Comparison of ENCODE assay signal across 10 cellular contexts in the genomic region with DNA sequence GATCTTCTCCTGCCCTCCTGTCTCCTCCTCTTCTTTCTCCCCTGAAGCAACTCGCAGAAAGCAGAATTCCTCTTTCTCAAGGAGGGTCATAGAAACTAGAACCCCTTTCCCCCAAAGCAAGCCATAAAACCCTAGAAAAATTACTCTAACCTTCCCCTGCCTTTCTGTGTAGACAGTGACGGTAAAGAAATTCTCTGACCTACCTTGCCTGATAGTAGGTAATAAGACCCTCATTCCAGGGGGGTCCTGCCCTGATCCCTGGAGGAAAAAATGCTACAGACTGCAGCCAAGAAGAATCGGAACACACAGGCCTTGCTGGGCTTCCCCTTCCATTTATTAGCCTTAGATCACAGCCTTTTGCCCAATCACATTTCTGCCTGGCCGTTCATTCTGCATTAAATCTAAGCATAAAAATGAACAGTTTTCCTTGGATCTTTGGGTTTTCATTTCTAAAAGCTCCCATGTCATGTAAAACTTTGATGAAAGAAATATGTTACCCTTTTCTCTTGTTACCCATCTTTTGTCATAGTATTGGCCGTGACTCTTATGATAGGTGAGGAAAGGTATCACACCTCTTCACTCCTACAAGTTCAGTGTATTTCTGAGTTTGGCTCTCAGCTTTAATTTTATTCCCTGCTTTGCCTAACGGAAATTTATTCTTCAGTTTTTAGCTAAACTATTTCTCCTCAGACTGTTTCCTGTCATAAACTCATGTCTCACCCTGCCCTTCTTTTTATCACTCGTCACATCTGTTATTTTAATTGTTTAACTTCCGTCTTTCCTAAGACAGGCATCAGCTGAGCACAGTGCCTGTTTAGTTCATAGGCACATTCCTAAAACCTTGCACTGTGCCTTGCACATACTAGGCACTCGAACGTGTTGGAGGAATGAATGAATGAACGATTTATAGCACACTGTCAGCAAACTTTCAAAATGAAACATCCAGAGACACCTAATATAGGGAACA. TPM values are rescaled to one million over a fixed set of nuclear protein-coding genes. Genes with fewer than 3 reads are reported as not detected.
DNase-seq lines count a peak whose midpoint lies in the region; ATAC-seq, FAIRE-seq and TF ChIP-seq lines count a peak whose summit lies in the region.
"Had no signal": no experiment of that assay in that cellular context is flagged by ENCODE, and none has a peak within 500 bp of the region (broad histone marks: within the 10 kb centered on the region; RNA-seq: fewer than 3 reads in every experiment).

No MANE protein-coding gene starts in this region.

- no peaks in the 10 kb centered on the region for H3K9me3 Mint-ChIP-seq in activated T-cell treated with anti-CD3 and anti-CD28 coated beads, Interleukin-2, amount 50 U/mL, for 72 hours
- no peaks in the 10 kb centered on the region for H3K9me3 Mint-ChIP-seq in stimulated activated memory B cell treated with anti-CD40 and anti-IgM and Interleukin-4, amounts not matched to agents 10 μg/mL and 1 μg/mL and 100 μg/mL, for 72 hours
- H3K9me3 Mint-ChIP-seq: endodermal cell had no signal

- POLR2A ChIA-PET in K562 (lab: Yijun Ruan, JAX): interaction anchor here (1.0 kb wide), 1 partner anchor 16 kb away, joined by 3 read pairs; no protein-coding TSS in a partner anchor

- CTCF ChIA-PET in K562 (lab: Yijun Ruan, JAX; ENCODE audit: low intra/inter-chr PET ratio): interaction anchor here (0.9 to 1.6 kb wide), 3 partner anchors 200 to 318 kb away, joined by 3 to 7 read pairs (median 3); no protein-coding TSS in a partner anchor

- BruUV-seq in K562 (replicated peaks; lab: Mats Ljungman, UMichigan): no TSS peak

- peak; percentile 32; the same call in 1 of the 2 replicates for TF ChIP-seq EP300 in K562 (IDR thresholded peaks at IDR 0.05; ENCODE audit: low read length)

- peak overlapping the region in 1 of 2 donors; percentile 20 for H3K4me3 Mint-ChIP-seq in activated T-cell treated with anti-CD3 and anti-CD28 coated beads, Interleukin-2, amount 50 U/mL, for 72 hours
- no peak overlapping the region for H3K4me3 Mint-ChIP-seq in stimulated activated memory B cell treated with anti-CD40 and anti-IgM and Interleukin-4, amounts not matched to agents 10 μg/mL and 1 μg/mL and 100 μg/mL, for 72 hours
- H3K4me3 Mint-ChIP-seq: endodermal cell had no signal

- peaks cover 8 to 22% of the 10 kb centered on the region in 2 donors for H3K36me3 Mint-ChIP-seq in activated T-cell treated with anti-CD3 and anti-CD28 coated beads, Interleukin-2, amount 50 U/mL, for 72 hours (ENCODE audit: insufficient read depth in 2 of 2)
- H3K36me3 Mint-ChIP-seq in stimulated activated memory B cell treated with anti-CD40 and anti-IgM and Interleukin-4, amounts not matched to agents 10 μg/mL and 1 μg/mL and 100 μg/mL, for 72 hours: peaks cover 36% of the 10 kb centered on the region

- H3K4me1 ChIP-seq in K562 (replicated peaks in 1 of 2; ENCODE audit: control insufficient read depth in 2 of 2, insufficient read depth in 2 of 2, low read length in 2 of 2) (peaks cover 5 to 31% of the 10 kb centered on the region in 2 experiments; a peak in 4 of 5 replicates), colonic mucosa (no peaks in the 10 kb centered on the region)

- no peak for TF ChIP-seq RAD21 in K562 (CRISPR knock-in tag; conservative IDR thresholded peaks at IDR 0.05 in 1 of 2, IDR thresholded peaks at IDR 0.05 in 1 of 2)

- ATAC-seq in activated T-cell treated with anti-CD3 and anti-CD28 coated beads, Interleukin-2, amount 50 U/mL, for 72 hours (replicated peaks in 1 of 2): no peak
- peak; percentile 68 for ATAC-seq in K562
- ATAC-seq in stimulated activated memory B cell treated with anti-CD40 and anti-IgM and Interleukin-4, amounts not matched to agents 10 μg/mL and 1 μg/mL and 100 μg/mL, for 72 hours: no peak

- peak overlapping the region; percentile 20; the same call in 1 of the 2 replicates for H3K4me2 ChIP-seq in K562 (ENCODE audit: insufficient read depth, low read length)

- H3K27ac ChIP-seq in K562 (ENCODE audit: extremely low read depth, low read depth, low read length): peak overlapping the region; percentile 17; the same call in 1 of the 3 replicates
- no peak overlapping the region for H3K27ac ChIP-seq in colonic mucosa

- TF ChIP-seq POLR2A in NB4 (IDR thresholded peaks at IDR 0.05; ENCODE audit: extremely low read depth, insufficient read length) (peak; percentile 23), K562 (conservative IDR thresholded peaks at IDR 0.05) (peak; percentile 15; the same call in 1 of the 2 replicates)

- H3K9ac ChIP-seq in K562 (ENCODE audit: insufficient read depth in 1 of 2, low read depth in 2 of 2, low read length in 2 of 2): no peak overlapping the region
- no peak overlapping the region for H3K9ac ChIP-seq in colonic mucosa (ENCODE audit: low read depth in 2 of 2, low read length in 2 of 2)

- H3K36me3 ChIP-seq in K562 (ENCODE audit: control insufficient read depth, insufficient read depth, low read length) (peaks cover 38% of the 10 kb centered on the region; the same call in 2 of the 3 replicates), colonic mucosa (no peaks in the 10 kb centered on the region)

- H2AFZ ChIP-seq in K562 (ENCODE audit: low read depth, low read length): no peak overlapping the region

- H3K27me3 ChIP-seq in K562 (ENCODE audit: control insufficient read depth in 2 of 2, insufficient read depth in 2 of 2, low read length in 2 of 2): no peaks in the 10 kb centered on the region
- no peaks in the 10 kb centered on the region for H3K27me3 ChIP-seq in colonic mucosa

- peak; percentile 58 for FAIRE-seq in K562 (lab: Jason Lieb, UNC)

- H3K27me3 Mint-ChIP-seq in activated T-cell treated with anti-CD3 and anti-CD28 coated beads, Interleukin-2, amount 50 U/mL, for 72 hours (ENCODE audit: low read depth): no peaks in the 10 kb centered on the region
- H3K27me3 Mint-ChIP-seq in stimulated activated memory B cell treated with anti-CD40 and anti-IgM and Interleukin-4, amounts not matched to agents 10 μg/mL and 1 μg/mL and 100 μg/mL, for 72 hours: no peaks in the 10 kb centered on the region

- H3K27ac Mint-ChIP-seq in activated T-cell treated with anti-CD3 and anti-CD28 coated beads, Interleukin-2, amount 50 U/mL, for 72 hours: peak overlapping the region; percentile 79
- H3K27ac Mint-ChIP-seq in stimulated activated memory B cell treated with anti-CD40 and anti-IgM and Interleukin-4, amounts not matched to agents 10 μg/mL and 1 μg/mL and 100 μg/mL, for 72 hours: peak overlapping the region; percentile 70
- H3K27ac Mint-ChIP-seq: endodermal cell had no signal

- DNase-seq in activated T-cell treated with anti-CD3 and anti-CD28 coated beads, Interleukin-2, amount 50 U/mL, for 72 hours: no peak
- DNase-seq in activated T-cell treated with anti-CD3 and anti-CD28 coated beads for 4 hours (no peak), NB4 (ENCODE audit: low read depth) (peak; percentile 86), K562 (ENCODE audit: extremely low read depth in 1 of 4, low spot score in 3 of 4) (peak in 2 of 4 experiments; percentile 25 to 49), GM13977 (ENCODE audit: low spot score) (no peak), colonic mucosa (no peak), foreskin melanocyte (no peak)
- DNase-seq: endodermal cell, NCI-H526 treated with DMSO at 0.1 percent for 48 hours had no signal

- intact Hi-C loops in K562 (cut with micrococcal nuclease) (loop anchor here (5.0 kb wide), 1 partner anchor 73 kb away; a partner anchor contains a TSS), colonic mucosa (cut with DNase I) (no loop called here)

- TF ChIP-seq CTCF in NB4 (IDR thresholded peaks at IDR 0.05; ENCODE audit: low read depth, low read length): no peak
- TF ChIP-seq CTCF in K562 (IDR thresholded peaks at IDR 0.05 in 2 of 3, conservative IDR thresholded peaks at IDR 0.05 in 1 of 3; ENCODE audit: insufficient read depth in 2 of 3, low read depth in 1 of 3, low read length in 3 of 3): no peak
- TF ChIP-seq CTCF in GM13977 (IDR thresholded peaks at IDR 0.05; ENCODE audit: extremely low read depth, insufficient read depth, missing control alignments): no peak
- TF ChIP-seq CTCF in colonic mucosa (IDR thresholded peaks at IDR 0.05): no peak

- in situ Hi-C loops in K562 (cut with MboI): no loop called here
- in situ Hi-C loops in GM13977 (cut with MboI; ENCODE audit: low pct_unique_long_range_greater_than_20kb, low sequenced_read_pairs, unreplicated experiment): no loop called here

- H4K20me1 ChIP-seq in K562 (replicated peaks; ENCODE audit: control insufficient read depth, insufficient read depth, low read length): no peaks in the 10 kb centered on the region

- no peaks in the 10 kb centered on the region for H3K79me2 ChIP-seq in K562 (ENCODE audit: control insufficient read depth, insufficient read depth, low read length)

- H3K4me3 ChIP-seq in NB4 (ENCODE audit: low read depth, low read length) (peak overlapping the region; percentile 6), K562 (no peak overlapping the region), colonic mucosa (no peak overlapping the region)

- 21% methylated on average over 11 of the region's 11 CpGs for WGBS in K562 (ENCODE audit: insufficient coverage, low coverage, missing lambda C conversion rate)

- H3K9me3 ChIP-seq in K562 (replicated peaks; ENCODE audit: control insufficient read depth, insufficient read depth, low read depth, low read length) (no peaks in the 10 kb centered on the region), colonic mucosa (no peaks in the 10 kb centered on the region)

- H3K4me1 Mint-ChIP-seq in activated T-cell treated with anti-CD3 and anti-CD28 coated beads, Interleukin-2, amount 50 U/mL, for 72 hours (ENCODE audit: low read depth): peaks cover 39% of the 10 kb centered on the region
- H3K4me1 Mint-ChIP-seq in stimulated activated memory B cell treated with anti-CD40 and anti-IgM and Interleukin-4, amounts not matched to agents 10 μg/mL and 1 μg/mL and 100 μg/mL, for 72 hours: peaks cover 34% of the 10 kb centered on the region

- no peaks in the 10 kb centered on the region for H3K9me1 ChIP-seq in K562 (ENCODE audit: control insufficient read depth, insufficient read depth, low read length)

RNA-seq across cellular contexts. Expression of a gene that starts 20.4 kb away (rescaled TPM):
- not detected for total RNA-seq in activated T-cell treated with anti-CD3 and anti-CD28 coated beads, Interleukin-2, amount 50 U/mL, for 72 hours
- not detected in 2 replicates for total RNA-seq in K562 (2011; cell fraction: chromatin; rRNA removed; ENCODE audit: low replicate concordance)
- total RNA-seq in K562 (2011; cell fraction: nucleolus; rRNA removed): not detected in 2 replicates
- total RNA-seq in K562 (2011; cell fraction: nucleoplasm; rRNA removed): not detected in 2 replicates
- total RNA-seq in K562 (2014; rRNA removed) (not detected in 2 replicates), K562 (2014; rRNA removed; fragmentation: Illumina TruSeq; extraction: Trizol) (not detected in 2 replicates), K562 (2015; rRNA removed; fragmentation: Illumina TruSeq; extraction: Trizol) (not detected in 2 replicates), K562 (2021) (0.13 and 0.16 TPM in 2 replicates), colonic mucosa (under 1 TPM in 1 of 2 donors, not detected in 1; 0.40 TPM)
- polyA plus RNA-seq in K562 (2011; rRNA removed) (not detected in 2 replicates), K562 (2014; fragmentation: Illumina TruSeq; extraction: Trizol) (not detected in 2 replicates), K562 (2014; fragmentation: Nextera tagmentation; extraction: Ambion mirVana) (under 1 TPM; 0.03 to 0.07 TPM), K562 (2014; rRNA removed) (not detected in 2 replicates)
- polyA plus RNA-seq in K562 (2011; cell fraction: cytosol; rRNA removed): not detected in 2 replicates
- not detected in 2 replicates for polyA plus RNA-seq in K562 (2011; cell fraction: nucleus; rRNA removed)
- 0.04 and 0.10 TPM in 2 replicates for polyA plus RNA-seq in K562 (2012)
- polyA minus RNA-seq in K562 (2011; rRNA and poly(A)+ RNA removed): not detected in 2 replicates
- not detected in 2 replicates for polyA minus RNA-seq in K562 (2011; cell fraction: cytosol; rRNA and poly(A)+ RNA removed)
- not detected in 2 replicates for polyA minus RNA-seq in K562 (2011; cell fraction: nucleus; rRNA and poly(A)+ RNA removed)
- total RNA-seq: endodermal cell had no signal

RNA-seq across cellular contexts. Expression of a gene that starts 56.7 kb away (rescaled TPM):
- 100 to 1,000 TPM; 834 to 955 TPM for total RNA-seq in activated T-cell treated with anti-CD3 and anti-CD28 coated beads, Interleukin-2, amount 50 U/mL, for 72 hours
- 33.3 and 88.1 TPM in 2 replicates for total RNA-seq in K562 (2011; cell fraction: chromatin; rRNA removed; ENCODE audit: low replicate concordance)
- 20.0 and 28.2 TPM in 2 replicates for total RNA-seq in K562 (2011; cell fraction: nucleolus; rRNA removed)
- 41.3 and 46.6 TPM in 2 replicates for total RNA-seq in K562 (2011; cell fraction: nucleoplasm; rRNA removed)
- total RNA-seq in K562 (2014; rRNA removed): 120 and 126 TPM in 2 replicates
- 179 and 208 TPM in 2 replicates for total RNA-seq in K562 (2014; rRNA removed; fragmentation: Illumina TruSeq; extraction: Trizol)
- 212 and 222 TPM in 2 replicates for total RNA-seq in K562 (2015; rRNA removed; fragmentation: Illumina TruSeq; extraction: Trizol)
- 157 and 163 TPM in 2 replicates for total RNA-seq in K562 (2021)
- polyA plus RNA-seq in K562 (2011; rRNA removed): 148 and 250 TPM in 2 replicates
- 50.2 and 172 TPM in 2 replicates for polyA plus RNA-seq in K562 (2011; cell fraction: cytosol; rRNA removed)
- 26.8 and 103 TPM in 2 replicates for polyA plus RNA-seq in K562 (2011; cell fraction: nucleus; rRNA removed)
- polyA plus RNA-seq in K562 (2012): 184 and 318 TPM in 2 replicates
- 213 and 230 TPM in 2 replicates for polyA plus RNA-seq in K562 (2014; fragmentation: Illumina TruSeq; extraction: Trizol)
- polyA plus RNA-seq in K562 (2014; fragmentation: Nextera tagmentation; extraction: Ambion mirVana): 100 to 1,000 TPM in 1 of 2 experiments, 10 to 100 TPM in 1; 83.0 to 255 TPM
- 124 and 135 TPM in 2 replicates for polyA plus RNA-seq in K562 (2014; rRNA removed)
- polyA minus RNA-seq in K562 (2011; rRNA and poly(A)+ RNA removed): 173 and 458 TPM in 2 replicates
- 64.8 and 140 TPM in 2 replicates for polyA minus RNA-seq in K562 (2011; cell fraction: cytosol; rRNA and poly(A)+ RNA removed)
- polyA minus RNA-seq in K562 (2011; cell fraction: nucleus; rRNA and poly(A)+ RNA removed): 16.2 and 85.0 TPM in 2 replicates
- 10 to 100 TPM; 12.8 to 27.6 TPM for total RNA-seq in colonic mucosa
